In the genomic region with DNA sequence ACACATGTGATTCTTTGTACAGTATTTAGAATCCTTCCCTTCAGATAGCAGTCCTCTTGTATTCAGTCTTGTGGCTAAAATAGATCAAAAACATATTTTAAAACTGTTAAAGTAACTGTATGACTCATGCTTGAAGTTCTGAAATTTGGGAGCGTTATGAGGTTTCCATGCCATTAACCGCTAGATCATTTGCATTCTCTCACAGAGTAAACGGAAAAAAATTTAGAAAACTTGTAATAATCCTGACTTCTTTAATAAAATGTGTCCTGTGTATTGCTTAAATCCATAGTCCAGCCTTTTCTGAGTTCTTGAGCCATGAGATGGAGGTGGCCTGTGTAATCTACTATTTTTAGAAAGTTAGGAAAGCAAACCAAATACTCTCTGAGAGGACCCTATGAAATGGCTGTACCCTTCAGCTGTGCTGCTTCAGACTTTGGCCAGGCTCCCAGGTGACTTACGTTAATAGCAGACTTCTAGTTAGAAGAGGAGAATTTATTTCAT, we compare ENCODE assay signal across 8 cellular contexts. TPM values are rescaled to one million over a fixed set of nuclear protein-coding genes. Genes with fewer than 3 reads are reported as not detected.
A peak's percentile ranks its signal among the peaks of the same experiment; 100 is the strongest.
DNase-seq lines count a peak whose midpoint lies in the region; ATAC-seq and TF ChIP-seq lines count a peak whose summit lies in the region.

No MANE protein-coding gene starts in this region.

- H4K20me1 ChIP-seq in fibroblast of lung (ENCODE audit: control insufficient read depth, extremely low read depth, insufficient read depth, low read length) = no peaks in the 10 kb centered on the region

- no peak for TF ChIP-seq CTCF in fibroblast of lung (conservative IDR thresholded peaks at IDR 0.05 in 1 of 2, IDR thresholded peaks at IDR 0.05 in 1 of 2; ENCODE audit: low read depth in 1 of 2, low read length in 2 of 2)

- H3K27me3 ChIP-seq in fibroblast of lung (ENCODE audit: control insufficient read depth, insufficient read depth, low read length) (no peaks in the 10 kb centered on the region), rectal smooth muscle tissue (ENCODE audit: control insufficient read depth, insufficient read depth, low read length) (no peaks in the 10 kb centered on the region)

- peaks cover 53% of the 10 kb centered on the region for H3K36me3 Mint-ChIP-seq in activated naive CD4-positive, alpha-beta T cell treated with anti-CD3 and anti-CD28 coated beads for 36 hours (ENCODE audit: low read depth)

- H3K27me3 Mint-ChIP-seq in activated naive CD4-positive, alpha-beta T cell treated with anti-CD3 and anti-CD28 coated beads for 36 hours (ENCODE audit: low read depth) = no peaks in the 10 kb centered on the region

- DNase-seq in activated naive CD4-positive, alpha-beta T cell treated with anti-CD3 and anti-CD28 coated beads for 36 hours = no peak
- no peak for DNase-seq in activated naive CD4-positive, alpha-beta T cell treated with anti-CD3 and anti-CD28 coated beads, Interleukin-2, amount 50 U/mL, for 16 hours
- peak; percentile 77 for DNase-seq in RPMI7951 (ENCODE audit: low read depth)
- peak; percentile 91 to 93 for DNase-seq in fibroblast of lung (ENCODE audit: low read depth in 2 of 2)
- no peak for DNase-seq in NCI-H187 treated with DMSO at 0.1 percent for 48 hours (lab: John Stamatoyannopoulos, UW)
- no peak for DNase-seq in activated CD4-positive, alpha-beta T cell treated with anti-CD3 and anti-CD28 coated beads for 48 hours

- H3K9me3 Mint-ChIP-seq in activated naive CD4-positive, alpha-beta T cell treated with anti-CD3 and anti-CD28 coated beads for 36 hours = no peaks in the 10 kb centered on the region

- intact Hi-C loops in activated naive CD4-positive, alpha-beta T cell treated with anti-CD3 and anti-CD28 coated beads for 36 hours (cut with micrococcal nuclease) = loop anchor here (1.0 kb wide), 2 partner anchors 8 to 31 kb away; no protein-coding TSS in a partner anchor

- H3K9ac ChIP-seq in fibroblast of lung (ENCODE audit: insufficient read depth, low read length) (peak overlapping the region; percentile 34), rectal smooth muscle tissue (ENCODE audit: low read length) (no peak overlapping the region)

- no peak overlapping the region for H2AFZ ChIP-seq in fibroblast of lung (ENCODE audit: low read length)

- H3K4me2 ChIP-seq in fibroblast of lung (ENCODE audit: extremely low read depth, insufficient read depth, low read length) = peak overlapping the region; percentile 72

- H3K4me1 Mint-ChIP-seq in activated naive CD4-positive, alpha-beta T cell treated with anti-CD3 and anti-CD28 coated beads for 36 hours (ENCODE audit: low read depth) = peaks cover 88% of the 10 kb centered on the region

- no peaks in the 10 kb centered on the region for H3K9me3 ChIP-seq in fibroblast of lung (ENCODE audit: control insufficient read depth, insufficient read depth, low read depth, low read length)

- H3K36me3 ChIP-seq in fibroblast of lung (ENCODE audit: control insufficient read depth, insufficient read depth, low read length) = no peaks in the 10 kb centered on the region
- H3K36me3 ChIP-seq in rectal smooth muscle tissue (ENCODE audit: control insufficient read depth, insufficient read depth, low read length) = no peaks in the 10 kb centered on the region

- peaks cover 88% of the 10 kb centered on the region for H3K79me2 ChIP-seq in fibroblast of lung (ENCODE audit: control insufficient read depth, insufficient read depth, low read length)

- H3K4me3 ChIP-seq in fibroblast of lung (replicated peaks in 1 of 4; ENCODE audit: control extremely low read depth in 1 of 4, insufficient read depth in 1 of 4, low read depth in 3 of 4, low read length in 4 of 4) = peak overlapping the region in 3 of 4 experiments; percentile 7 to 55 (median 53)
- peak overlapping the region; percentile 30 for H3K4me3 ChIP-seq in rectal smooth muscle tissue (ENCODE audit: low read length)

- CTCF ChIA-PET in activated naive CD4-positive, alpha-beta T cell treated with anti-CD3 and anti-CD28 coated beads for 36 hours (lab: Charles Lee) = interaction anchor here (0.6 to 0.9 kb wide), 3 partner anchors 123 to 171 kb away, joined by 3 to 5 read pairs (median 3); no protein-coding TSS in a partner anchor

- no peak overlapping the region for H3K4me3 Mint-ChIP-seq in activated naive CD4-positive, alpha-beta T cell treated with anti-CD3 and anti-CD28 coated beads for 36 hours

- H3K27ac ChIP-seq in fibroblast of lung (ENCODE audit: insufficient read depth, low read length) = peak overlapping the region; percentile 84
- peak overlapping the region; percentile 81 for H3K27ac ChIP-seq in rectal smooth muscle tissue (ENCODE audit: low read depth, low read length)

- ATAC-seq in HG02981 (IDR thresholded peaks at IDR 0.05; ENCODE audit: unreplicated experiment) = peak; percentile 56

- H3K4me1 ChIP-seq in fibroblast of lung (ENCODE audit: control insufficient read depth, extremely low read depth, insufficient read depth, low read length) (peaks cover 29% of the 10 kb centered on the region), rectal smooth muscle tissue (ENCODE audit: control insufficient read depth, insufficient read depth, low read length) (peaks cover 47% of the 10 kb centered on the region)

- peak overlapping the region; percentile 52 for H3K27ac Mint-ChIP-seq in activated naive CD4-positive, alpha-beta T cell treated with anti-CD3 and anti-CD28 coated beads for 36 hours

RNA-seq across cellular contexts. Expression of gene MBNL1, which starts 33.8 kb away (rescaled TPM):
- total RNA-seq in activated naive CD4-positive, alpha-beta T cell treated with anti-CD3 and anti-CD28 coated beads for 36 hours = 100 to 1,000 TPM; 387 to 391 TPM
- 249 and 318 TPM in 2 replicates for total RNA-seq in RPMI7951 (2014; rRNA removed; shearing (Covaris generic))
- 196 and 213 TPM in 2 replicates for total RNA-seq in fibroblast of lung
- polyA plus RNA-seq in fibroblast of lung = 145 and 150 TPM in 2 replicates
- 83.0 and 112 TPM in 2 replicates for polyA plus RNA-seq in fibroblast of lung (2012)
- polyA minus RNA-seq in fibroblast of lung (ENCODE audit: low replicate concordance) = 204 and 278 TPM in 2 replicates

Comparison
In these comparisons a context has a peak if more than half of its experiments do, and no peak if none do; other contexts are left out.
1. DNase-seq: peak in RPMI7951 (single experiment) and fibroblast of lung (2 of 2); none in activated naive CD4-positive, alpha-beta T cell treated with anti-CD3 and anti-CD28 coated beads for 36 hours (single experiment), activated naive CD4-positive, alpha-beta T cell treated with anti-CD3 and anti-CD28 coated beads, Interleukin-2, amount 50 U/mL, for 16 hours (single experiment), NCI-H187 treated with DMSO at 0.1 percent for 48 hours (single experiment) and activated CD4-positive, alpha-beta T cell treated with anti-CD3 and anti-CD28 coated beads for 48 hours (single experiment).